In the genomic region with DNA sequence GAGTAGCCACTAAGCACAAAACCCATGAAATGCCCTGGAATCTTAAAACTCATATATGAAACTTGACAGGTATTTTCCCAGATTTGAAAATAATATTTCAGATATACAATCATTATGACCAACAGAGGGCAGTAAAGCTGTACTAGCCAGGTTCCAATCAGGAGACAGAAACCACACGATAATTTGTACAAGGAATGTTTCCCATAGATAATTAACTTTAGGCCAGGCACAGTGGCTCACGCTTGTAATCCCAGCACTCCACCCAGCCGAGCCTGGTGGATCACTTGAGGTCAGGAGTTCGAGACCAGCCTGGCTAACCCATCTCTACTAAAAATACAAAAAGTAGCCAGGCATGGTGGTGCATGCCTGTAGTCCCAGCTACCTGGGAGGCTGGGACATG, we compare ENCODE assay signal across 12 cellular contexts. TPM values are rescaled to one million over a fixed set of nuclear protein-coding genes. Genes with fewer than 3 reads are reported as not detected.
A peak's percentile ranks its signal among the peaks of the same experiment; 100 is the strongest.
DNase-seq lines count a peak whose midpoint lies in the region; ATAC-seq and TF ChIP-seq lines count a peak whose summit lies in the region.
"Had no signal": no experiment of that assay in that cellular context is flagged by ENCODE, and none has a peak within 500 bp of the region (broad histone marks: within the 10 kb centered on the region; RNA-seq: fewer than 3 reads in every experiment).

No MANE protein-coding gene starts in this region.

- peak; percentile 81 for TF ChIP-seq CTCF in VCaP (conservative IDR thresholded peaks at IDR 0.05)
- TF ChIP-seq CTCF in left lung (IDR thresholded peaks at IDR 0.05): no peak

- H3K36me3 Mint-ChIP-seq in activated naive CD8-positive, alpha-beta T cell treated with anti-CD3 and anti-CD28 coated beads for 36 hours: no peaks in the 10 kb centered on the region
- H3K36me3 Mint-ChIP-seq: activated naive CD4-positive, alpha-beta T cell treated with anti-CD3 and anti-CD28 coated beads, Interleukin-2, amount 50 U/mL, for 24 hours; naive B cell had no signal

- H3K9me3 Mint-ChIP-seq in activated naive CD8-positive, alpha-beta T cell treated with anti-CD3 and anti-CD28 coated beads for 36 hours: peaks cover 2% of the 10 kb centered on the region
- H3K9me3 Mint-ChIP-seq: activated naive CD4-positive, alpha-beta T cell treated with anti-CD3 and anti-CD28 coated beads, Interleukin-2, amount 50 U/mL, for 24 hours had no signal

- peaks cover 13% of the 10 kb centered on the region for H3K27me3 Mint-ChIP-seq in activated naive CD8-positive, alpha-beta T cell treated with anti-CD3 and anti-CD28 coated beads for 36 hours
- H3K27me3 Mint-ChIP-seq: activated naive CD4-positive, alpha-beta T cell treated with anti-CD3 and anti-CD28 coated beads, Interleukin-2, amount 50 U/mL, for 24 hours had no signal

- intact Hi-C loops in left lung (cut with DNase I): loop anchor here in 1 of 2 donors (5.0 kb wide), 1 partner anchor 42 kb away; no protein-coding TSS in a partner anchor

- ATAC-seq in left lung: peak; percentile 19
- no peak for ATAC-seq in GM21619 (IDR thresholded peaks at IDR 0.05; ENCODE audit: unreplicated experiment)

- in situ Hi-C loops in KBM-7 (cut with MboI; ENCODE audit: low pct_unique_long_range_greater_than_20kb, low sequenced_read_pairs): no loop called here

- peaks cover 0 to 7% of the 10 kb centered on the region in 2 donors for H3K9me3 ChIP-seq in left lung

- H3K4me3 ChIP-seq in left lung: no peak overlapping the region
- H3K4me3 ChIP-seq: thoracic aorta had no signal

- peaks cover 4 to 6% of the 10 kb centered on the region in 2 donors for H3K4me1 ChIP-seq in left lung

- no peak overlapping the region for H3K4me3 Mint-ChIP-seq in activated naive CD8-positive, alpha-beta T cell treated with anti-CD3 and anti-CD28 coated beads for 36 hours
- H3K4me3 Mint-ChIP-seq: activated naive CD4-positive, alpha-beta T cell treated with anti-CD3 and anti-CD28 coated beads, Interleukin-2, amount 50 U/mL, for 24 hours had no signal

- H3K27me3 ChIP-seq in left lung: peaks cover 0 to 4% of the 10 kb centered on the region in 2 donors

- peak; percentile 6 for DNase-seq in DMS53 treated with DMSO at 0.1 percent for 48 hours (lab: John Stamatoyannopoulos, UW; ENCODE audit: unreplicated experiment)
- peak; percentile 64 for DNase-seq in KBM-7
- no peak for DNase-seq in left lung
- DNase-seq in midbrain (lab: John Stamatoyannopoulos, UW): no peak
- no peak for DNase-seq in activated naive CD4-positive, alpha-beta T cell treated with Interleukin-2 at 50 U/mL for 16 hours
- DNase-seq in activated naive CD8-positive, alpha-beta T cell treated with anti-CD3 and anti-CD28 coated beads for 36 hours: no peak
- DNase-seq: naive B cell, NCI-H226 had no signal

- H3K27ac ChIP-seq in VCaP (no peak overlapping the region), left lung (no peak overlapping the region)
- H3K27ac ChIP-seq: thoracic aorta had no signal

- no peaks in the 10 kb centered on the region for H3K36me3 ChIP-seq in left lung
- H3K36me3 ChIP-seq: thoracic aorta had no signal

- no peak overlapping the region for H3K27ac Mint-ChIP-seq in activated naive CD8-positive, alpha-beta T cell treated with anti-CD3 and anti-CD28 coated beads for 36 hours
- H3K27ac Mint-ChIP-seq: activated naive CD4-positive, alpha-beta T cell treated with anti-CD3 and anti-CD28 coated beads, Interleukin-2, amount 50 U/mL, for 24 hours had no signal

- peaks cover 16% of the 10 kb centered on the region for H3K4me1 Mint-ChIP-seq in activated naive CD8-positive, alpha-beta T cell treated with anti-CD3 and anti-CD28 coated beads for 36 hours

RNA-seq across cellular contexts. Expression of gene NUB1, which starts 31.0 kb away (rescaled TPM):
- total RNA-seq in left lung: 10 to 100 TPM; 40.9 to 42.4 TPM
- total RNA-seq in activated naive CD8-positive, alpha-beta T cell treated with anti-CD3 and anti-CD28 coated beads for 36 hours: 10 to 100 TPM; 51.2 to 51.6 TPM

Comparison
In these comparisons a context has a peak if more than half of its experiments do, and no peak if none do; other contexts are left out.
1. DNase-seq: peak in DMS53 treated with DMSO at 0.1 percent for 48 hours (single experiment) and KBM-7 (single experiment); none in left lung (0 of 2), midbrain (single experiment), activated naive CD4-positive, alpha-beta T cell treated with Interleukin-2 at 50 U/mL for 16 hours (single experiment) and activated naive CD8-positive, alpha-beta T cell treated with anti-CD3 and anti-CD28 coated beads for 36 hours (single experiment).